In the genomic region with DNA sequence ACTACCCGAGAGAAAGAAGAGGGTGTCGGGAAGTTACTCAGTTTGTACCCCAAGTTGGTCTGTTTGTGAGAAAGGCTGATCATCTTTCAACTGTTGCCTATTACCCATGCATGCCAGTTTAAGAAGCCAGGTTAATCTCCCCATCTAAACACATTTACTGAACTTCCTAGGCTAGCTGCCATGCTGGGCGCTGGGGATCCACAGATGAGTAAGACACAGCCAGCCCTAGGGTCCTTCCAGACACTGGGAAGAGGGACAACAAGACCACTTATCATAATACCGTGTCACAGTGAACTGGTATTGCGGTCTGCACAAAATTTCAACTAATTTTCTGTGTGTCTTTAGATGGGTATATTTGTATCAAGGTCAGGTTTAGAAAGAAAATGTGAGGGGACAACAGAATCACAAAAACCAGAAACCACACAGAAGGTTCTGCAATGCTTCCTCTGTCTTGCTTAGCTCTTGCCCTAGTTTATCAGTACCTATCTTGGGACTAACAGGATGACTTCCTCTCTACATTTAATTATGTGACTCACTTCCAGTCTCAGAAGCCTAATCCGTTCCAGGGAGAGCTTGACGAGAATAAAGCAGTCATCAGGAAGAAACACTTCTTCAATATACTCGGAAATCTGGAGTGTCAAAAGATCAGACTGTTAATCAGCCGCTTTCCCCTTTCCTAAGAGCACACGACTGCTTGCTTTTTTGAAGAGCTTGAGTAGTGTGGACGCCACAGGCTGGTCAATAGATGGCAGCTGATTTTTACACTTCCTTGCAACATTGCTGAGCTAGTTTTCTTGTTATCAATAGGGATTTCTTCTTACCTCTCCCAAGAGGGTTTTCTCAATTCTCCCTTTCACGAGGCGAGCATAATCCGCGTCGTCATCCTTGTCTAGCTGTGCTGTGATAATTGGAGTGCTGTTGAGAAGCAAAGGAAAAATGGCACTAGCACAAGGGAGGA, we compare ENCODE assay signal across 11 cellular contexts. TPM values are rescaled to one million over a fixed set of nuclear protein-coding genes. Genes with fewer than 3 reads are reported as not detected.
DNase-seq lines count a peak whose midpoint lies in the region; ATAC-seq and TF ChIP-seq lines count a peak whose summit lies in the region.
"Had no signal": no experiment of that assay in that cellular context is flagged by ENCODE, and none has a peak within 500 bp of the region (broad histone marks: within the 10 kb centered on the region; RNA-seq: fewer than 3 reads in every experiment).

No MANE protein-coding gene starts in this region.

- H3K4me1 ChIP-seq in cardiac muscle cell (ENCODE audit: low read depth) (no peaks in the 10 kb centered on the region), subcutaneous abdominal adipose tissue (ENCODE audit: control insufficient read depth in 5 of 5, insufficient read depth in 5 of 5, low read length in 5 of 5) (peaks cover 0 to 22% (median 4%) of the 10 kb centered on the region in 5 donors)

- H3K27ac ChIP-seq in cardiac muscle cell (peak overlapping the region; percentile 62), subcutaneous abdominal adipose tissue (ENCODE audit: low read depth, low read length) (peak overlapping the region; percentile 24)

- ATAC-seq in left ventricle myocardium superior (no peak), SK-N-SH treated with all-trans-retinoic acid at 6 μM for 48 hours (peak; percentile 93)

- in situ Hi-C loops in GM13977 (cut with MboI; ENCODE audit: low pct_unique_long_range_greater_than_20kb, low sequenced_read_pairs, unreplicated experiment), result no loop called here

- intact Hi-C loops in left ventricle myocardium superior (cut with micrococcal nuclease), result no loop called here

- H3K9ac ChIP-seq in subcutaneous abdominal adipose tissue (ENCODE audit: low read length in 5 of 5), result no peak overlapping the region

- H3K27me3 ChIP-seq in cardiac muscle cell (no peaks in the 10 kb centered on the region), subcutaneous abdominal adipose tissue (ENCODE audit: control insufficient read depth in 5 of 5, insufficient read depth in 4 of 5, low read length in 5 of 5) (no peaks in the 10 kb centered on the region)

- H3K36me3 ChIP-seq in cardiac muscle cell (peaks cover 81% of the 10 kb centered on the region), subcutaneous abdominal adipose tissue (ENCODE audit: control insufficient read depth in 5 of 5, insufficient read depth in 5 of 5, low read length in 5 of 5) (peaks cover 23 to 95% (median 90%) of the 10 kb centered on the region in 5 donors)

- H3K9me3 ChIP-seq in cardiac muscle cell (ENCODE audit: low read depth), result no peaks in the 10 kb centered on the region
- no peaks in the 10 kb centered on the region for H3K9me3 ChIP-seq in subcutaneous abdominal adipose tissue (ENCODE audit: control insufficient read depth in 5 of 5, low read length in 5 of 5)

- TF ChIP-seq CTCF in cardiac muscle cell (IDR thresholded peaks at IDR 0.05; ENCODE audit: low read depth, low read length) (no peak), fibroblast of villous mesenchyme (IDR thresholded peaks at IDR 0.05; ENCODE audit: insufficient read depth, low read depth, low read length) (no peak), GM10266 (IDR thresholded peaks at IDR 0.05; ENCODE audit: control insufficient read depth, insufficient read depth, low read depth, missing control alignments) (no peak), GM13977 (IDR thresholded peaks at IDR 0.05; ENCODE audit: extremely low read depth, insufficient read depth, missing control alignments) (no peak)

- H3K4me3 ChIP-seq in cardiac muscle cell, result no peak overlapping the region
- H3K4me3 ChIP-seq in fibroblast of villous mesenchyme (ENCODE audit: low read depth, low read length), result no peak overlapping the region
- peak overlapping the region in 1 of 5 donors; percentile 13 for H3K4me3 ChIP-seq in subcutaneous abdominal adipose tissue (ENCODE audit: low read depth in 1 of 5, low read length in 5 of 5)

- DNase-seq in cardiac muscle cell (ENCODE audit: low read depth in 1 of 2, low spot score in 1 of 2), result peak in 1 of 2 donors; percentile 62
- DNase-seq in left ventricle myocardium superior, result no peak
- peak; percentile 68 for DNase-seq in fibroblast of villous mesenchyme (ENCODE audit: low read depth)
- no peak for DNase-seq in GM10266 (ENCODE audit: extremely low spot score)
- no peak for DNase-seq in GM13977 (ENCODE audit: low spot score)
- no peak for DNase-seq in activated CD4-positive, CD25-positive, alpha-beta regulatory T cell (lab: John Stamatoyannopoulos, UW)
- DNase-seq: activated CD4-positive, alpha-beta T cell treated with anti-CD3 and anti-CD28 coated beads for 4 hours; activated gamma-delta T cell; NCI-H1694 treated with DMSO at 0.1 percent for 48 hours had no signal

TF ChIP-seq in SK-N-SH treated with all-trans-retinoic acid at 6 μM for 48 hours, 23 proteins besides CTCF, POLR2A, EP300 and RAD21:
- TF ChIP-seq ISL1 (CRISPR knock-in tag; IDR thresholded peaks at IDR 0.05), result peak; percentile 33; the same call in 1 of the 2 replicates
- TF ChIP-seq RARB (CRISPR knock-in tag; IDR thresholded peaks at IDR 0.05), result no peak
- TF ChIP-seq ZFP3 (CRISPR knock-in tag; IDR thresholded peaks at IDR 0.05), result 0 out of 2 replicates have a peak, but pooled peaks have one; percentile 11
- no peak for TF ChIP-seq CSRNP3 (CRISPR knock-in tag; IDR thresholded peaks at IDR 0.05)
- peak; percentile 52; the same call in 1 of the 2 replicates for TF ChIP-seq GLIS3 (CRISPR knock-in tag; IDR thresholded peaks at IDR 0.05)
- TF ChIP-seq ESRRG (CRISPR knock-in tag; IDR thresholded peaks at IDR 0.05), result no peak
- TF ChIP-seq POU6F1 (CRISPR knock-in tag; IDR thresholded peaks at IDR 0.05; ENCODE audit: borderline replicate concordance, low read depth), result no peak
- TF ChIP-seq SNAI2 (CRISPR knock-in tag; IDR thresholded peaks at IDR 0.05), result peak; percentile 30; the same call in 1 of the 2 replicates
- TF ChIP-seq OSR1 (CRISPR knock-in tag; IDR thresholded peaks at IDR 0.05), result no peak
- peak; percentile 94 for TF ChIP-seq ZNF70 (CRISPR knock-in tag; IDR thresholded peaks at IDR 0.05)
- TF ChIP-seq PPARA (CRISPR knock-in tag; IDR thresholded peaks at IDR 0.05; ENCODE audit: borderline replicate concordance), result no peak
- peak; percentile 62; the same call in 1 of the 2 replicates for TF ChIP-seq ZC3H10 (CRISPR knock-in tag; IDR thresholded peaks at IDR 0.05)

RNA-seq across cellular contexts. Expression of gene POLR3A, which starts 45.7 kb away (rescaled TPM):
- total RNA-seq in cardiac muscle cell, result 15.5 and 19.5 TPM in 2 replicates
- polyA plus RNA-seq in cardiac muscle cell, result 16.8 and 22.4 TPM in 2 replicates
- 9.7 TPM for total RNA-seq in left ventricle myocardium superior
- total RNA-seq in fibroblast of villous mesenchyme, result 15.1 and 18.6 TPM in 2 replicates

RNA-seq across cellular contexts. Expression of gene RPS24, which starts 50.0 kb away (rescaled TPM):
- total RNA-seq in cardiac muscle cell, result 1,990 and 2,002 TPM in 2 replicates
- polyA plus RNA-seq in cardiac muscle cell, result 526 and 543 TPM in 2 replicates
- 807 TPM for total RNA-seq in left ventricle myocardium superior
- 1,478 and 1,668 TPM in 2 replicates for total RNA-seq in fibroblast of villous mesenchyme

RNA-seq across cellular contexts. Expression of gene DLG5, which starts 57.1 kb away (rescaled TPM):
- total RNA-seq in cardiac muscle cell, result 45.7 and 64.4 TPM in 2 replicates
- 20.3 and 24.7 TPM in 2 replicates for polyA plus RNA-seq in cardiac muscle cell
- 9.5 TPM for total RNA-seq in left ventricle myocardium superior
- 33.5 and 39.7 TPM in 2 replicates for total RNA-seq in fibroblast of villous mesenchyme
